Comparison of ENCODE assay signal across 1 cellular context in the genomic region with DNA sequence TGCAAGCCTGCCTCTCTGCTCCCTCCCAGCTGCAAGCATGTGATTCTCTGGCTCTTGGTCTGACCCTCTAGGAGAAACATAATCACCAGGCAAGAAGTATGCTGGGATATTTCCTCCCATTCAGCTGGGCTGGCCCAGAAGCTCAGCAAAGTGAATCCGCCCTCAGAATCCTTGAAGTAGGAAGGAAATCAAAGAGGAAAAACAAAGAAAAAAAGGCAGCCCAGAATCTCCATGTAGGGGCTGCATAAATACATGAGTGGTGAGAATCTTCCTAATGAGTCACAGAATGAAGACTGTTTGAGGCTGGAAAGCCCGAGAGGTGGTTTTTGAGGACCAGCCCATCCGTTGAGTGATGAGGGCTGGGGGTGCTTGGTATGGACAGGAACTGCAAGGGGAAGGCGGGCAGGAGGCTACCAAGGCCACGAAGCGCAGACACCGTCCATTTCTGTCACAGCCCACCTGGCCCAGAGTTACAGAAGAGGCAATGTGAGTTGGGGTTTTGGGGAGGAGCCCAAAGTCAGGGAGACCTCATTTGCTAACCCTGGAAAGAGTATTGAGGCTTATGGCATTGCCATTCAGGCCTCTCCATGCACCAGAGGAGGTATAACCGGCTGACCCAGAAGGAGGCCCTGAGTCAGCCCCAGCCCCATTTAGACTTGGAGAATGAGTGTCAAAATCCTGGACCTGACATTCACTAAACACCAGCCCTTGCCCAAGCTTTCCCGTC.
TF ChIP-seq lines count a peak whose summit lies in the region.

No MANE protein-coding gene starts in this region.

TF ChIP-seq in IMR-90, 13 proteins besides CTCF, POLR2A, EP300 and RAD21 (continued from another document):
- TF ChIP-seq RFX5 (IDR thresholded peaks at IDR 0.05; ENCODE audit: low read depth, low read length) (no peak), ELK1 (IDR thresholded peaks at IDR 0.05; ENCODE audit: borderline replicate concordance, low read depth, low read length) (no peak), MAFK (IDR thresholded peaks at IDR 0.05; ENCODE audit: low read depth, low read length) (no peak), CHD1 (IDR thresholded peaks at IDR 0.05; ENCODE audit: low read depth, low read length) (no peak), BHLHE40 (IDR thresholded peaks at IDR 0.05; ENCODE audit: low read depth, low read length) (no peak), MXI1 (IDR thresholded peaks at IDR 0.05; ENCODE audit: borderline replicate concordance, low read depth, low read length) (no peak), NFE2L2 (IDR thresholded peaks at IDR 0.05; ENCODE audit: low read depth, low read length) (no peak)
